8 cellular contexts compared by ENCODE assay signal in the genomic region with DNA sequence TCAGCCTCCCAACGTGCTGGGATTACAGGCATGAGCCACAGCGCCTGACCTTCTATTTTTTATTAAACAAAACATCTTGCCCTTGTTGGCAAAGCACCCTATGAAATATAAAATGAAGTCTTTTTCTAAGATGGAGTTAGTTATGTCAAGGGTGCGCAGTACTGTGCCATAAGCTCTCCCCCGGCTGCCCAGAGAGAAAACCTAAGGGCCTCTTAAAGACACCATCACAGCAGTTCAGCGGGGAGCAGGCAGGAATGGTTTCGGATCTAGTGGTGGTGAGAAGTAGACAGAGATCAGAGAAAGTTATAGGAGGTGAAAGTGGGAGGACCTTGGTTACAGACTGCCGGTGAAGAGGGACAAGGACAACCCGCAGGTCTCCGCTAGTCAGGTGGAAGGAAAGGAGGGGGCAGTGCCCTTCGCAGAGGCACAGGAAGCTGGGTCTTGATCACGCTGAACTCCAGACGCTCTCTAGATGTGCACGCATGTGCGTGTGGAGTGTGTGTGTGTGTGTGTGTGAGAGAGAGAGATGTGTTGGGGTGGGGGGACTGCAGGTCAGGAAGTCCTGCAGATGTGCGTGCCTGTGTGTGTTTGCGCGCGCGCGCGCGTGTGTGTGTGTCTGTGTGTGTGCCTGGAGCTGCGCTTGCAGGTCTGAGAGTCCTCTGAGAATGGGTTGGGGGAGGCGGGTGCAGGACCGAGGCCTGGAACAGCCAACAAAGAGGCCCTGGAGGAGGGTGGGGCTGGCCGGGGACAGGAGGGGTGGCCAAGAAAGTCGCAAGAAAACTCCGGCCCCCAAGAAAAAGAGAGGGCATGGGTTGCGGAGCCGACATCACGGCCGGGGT. TPM values are rescaled to one million over a fixed set of nuclear protein-coding genes. Genes with fewer than 3 reads are reported as not detected.
A peak's percentile ranks its signal among the peaks of the same experiment; 100 is the strongest.
DNase-seq lines count a peak whose midpoint lies in the region; ATAC-seq, FAIRE-seq and TF ChIP-seq lines count a peak whose summit lies in the region.

No MANE protein-coding gene starts in this region.

- TSS peak; percentile 54 for BruUV-seq in HepG2 (replicated peaks; lab: Mats Ljungman, UMichigan)

- POLR2A ChIA-PET in HepG2 (lab: Yijun Ruan, JAX), result interaction anchor here (1.0 to 2.7 kb wide), 6 partner anchors 15 to 197 kb away, joined by 3 to 23 read pairs (median 4); a partner anchor contains a TSS

- no peak for FAIRE-seq in bronchial epithelial cell (lab: Jason Lieb, UNC)
- FAIRE-seq in HepG2 (lab: Jason Lieb, UNC), result peak; percentile 86

- H3K27ac ChIP-seq in MM.1S (ENCODE audit: low read length), result no peak overlapping the region
- peak overlapping the region; percentile 86 for H3K27ac ChIP-seq in WERI-Rb-1
- H3K27ac ChIP-seq in HepG2 (ENCODE audit: extremely low read length, insufficient read depth, low read length), result peak overlapping the region; percentile 58

- H3K4me2 ChIP-seq in MM.1S (ENCODE audit: low read depth, low read length) (peak overlapping the region; percentile 51; the same call in 1 of the 2 replicates), HepG2 (ENCODE audit: low read depth, low read length) (peak overlapping the region; percentile 94)

- H3K27me3 ChIP-seq in MM.1S (replicated peaks; ENCODE audit: insufficient read depth, low read length) (no peaks in the 10 kb centered on the region), WERI-Rb-1 (ENCODE audit: insufficient read depth, low read depth, severe bottlenecking) (no peaks in the 10 kb centered on the region), bronchial epithelial cell (ENCODE audit: control insufficient read depth, insufficient read depth, low read length) (no peaks in the 10 kb centered on the region), HepG2 (ENCODE audit: control insufficient read depth in 1 of 2, insufficient read depth in 2 of 2, low read length in 2 of 2) (no peaks in the 10 kb centered on the region)

- peaks cover 2% of the 10 kb centered on the region for H3K4me1 ChIP-seq in MM.1S (ENCODE audit: low read length)
- H3K4me1 ChIP-seq in HepG2 (ENCODE audit: insufficient read depth, low read length), result peaks cover 51% of the 10 kb centered on the region

- TF ChIP-seq CTCF in GM12875 (IDR thresholded peaks at IDR 0.05; ENCODE audit: borderline replicate concordance, insufficient read depth, low read depth, low read length) (no peak), MM.1S (IDR thresholded peaks at IDR 0.05; ENCODE audit: low read length) (no peak), WERI-Rb-1 (IDR thresholded peaks at IDR 0.05; ENCODE audit: low read depth, low read length) (no peak), bronchial epithelial cell (IDR thresholded peaks at IDR 0.05; ENCODE audit: insufficient read depth, low read length, severe bottlenecking) (no peak), HepG2 (CRISPR knock-in tag; IDR thresholded peaks at IDR 0.05) (peak; percentile 28; the same call in 1 of the 2 replicates)

- peak in 1 of 2 experiments; percentile 76; a peak in 3 of 4 replicates for TF ChIP-seq POLR2A in HepG2 (IDR thresholded peaks at IDR 0.05; ENCODE audit: insufficient read depth in 1 of 2, low read depth in 2 of 2, low read length in 2 of 2)

- no peaks in the 10 kb centered on the region for H3K9me2 ChIP-seq in MM.1S (replicated peaks; ENCODE audit: insufficient read depth, low read length)

- no peaks in the 10 kb centered on the region for H4K20me1 ChIP-seq in MM.1S (ENCODE audit: insufficient read depth, low read length)
- peaks cover 9% of the 10 kb centered on the region; the same call in 1 of the 2 replicates for H4K20me1 ChIP-seq in HepG2 (ENCODE audit: insufficient read depth, low read length)

- no peak for TF ChIP-seq RAD21 in HepG2 (CRISPR knock-in tag; IDR thresholded peaks at IDR 0.05)

- H3K9me3 ChIP-seq in MM.1S (replicated peaks; ENCODE audit: insufficient read depth, low read length) (no peaks in the 10 kb centered on the region), WERI-Rb-1 (ENCODE audit: severe bottlenecking) (peaks cover 4% of the 10 kb centered on the region), HepG2 (ENCODE audit: low read length) (no peaks in the 10 kb centered on the region)

- H3F3A ChIP-seq in MM.1S (ENCODE audit: insufficient read depth, low read length), result 0 out of 2 replicates have a peak, but pooled peaks cover 4% of the 10 kb centered on the region

- TF ChIP-seq EP300 in HepG2 (IDR thresholded peaks at IDR 0.05; ENCODE audit: low read depth in 2 of 2, low read length in 2 of 2) (peak in 1 of 2 experiments; percentile 10; a peak in 1 of 4 replicates), HepG2 (CRISPR knock-in tag; IDR thresholded peaks at IDR 0.05; ENCODE audit: borderline replicate concordance) (no peak)

- CTCF ChIA-PET in HepG2 (lab: Yijun Ruan, JAX; ENCODE audit: low intra/inter-chr PET ratio, low total read pairs), result interaction anchor here (1.7 kb wide), 1 partner anchor 197 kb away, joined by 7 read pairs; no protein-coding TSS in a partner anchor

- no peaks in the 10 kb centered on the region for H3K79me2 ChIP-seq in MM.1S (ENCODE audit: low read length)
- H3K79me2 ChIP-seq in HepG2 (ENCODE audit: insufficient read depth, low read length), result peaks cover 9% of the 10 kb centered on the region

- H3K36me3 ChIP-seq in MM.1S (replicated peaks; ENCODE audit: insufficient read depth, low read length) (no peaks in the 10 kb centered on the region), WERI-Rb-1 (peaks cover 10% of the 10 kb centered on the region), bronchial epithelial cell (ENCODE audit: control insufficient read depth, insufficient read depth, low read length) (no peaks in the 10 kb centered on the region), HepG2 (replicated peaks in 1 of 2; ENCODE audit: control insufficient read depth in 1 of 2, insufficient read depth in 2 of 2, low read length in 2 of 2) (peaks cover 0 to 1% of the 10 kb centered on the region in 2 experiments; a peak in 3 of 5 replicates)

- H3K4me3 ChIP-seq in GM12875 (ENCODE audit: low read depth, low read length), result peak overlapping the region; percentile 72
- peak overlapping the region; percentile 37; the same call in 1 of the 2 replicates for H3K4me3 ChIP-seq in MM.1S (ENCODE audit: low read length)
- H3K4me3 ChIP-seq in WERI-Rb-1 (ENCODE audit: low read depth, low read length), result peak overlapping the region; percentile 74
- peak overlapping the region; percentile 55 for H3K4me3 ChIP-seq in bronchial epithelial cell (ENCODE audit: low read depth, low read length)
- H3K4me3 ChIP-seq in HepG2 (replicated peaks in 1 of 3; ENCODE audit: insufficient read depth in 1 of 3, low read depth in 2 of 3, low read length in 3 of 3), result peak overlapping the region; percentile 81 to 86 (median 82)

- DNase-seq in MM.1S, result peak; percentile 68
- DNase-seq in WERI-Rb-1, result peak; percentile 74
- no peak for DNase-seq in bronchial epithelial cell (ENCODE audit: low read depth)
- peak; percentile 57 for DNase-seq in HepG2 (ENCODE audit: low spot score)
- peak; percentile 42 to 47 for DNase-seq in stimulated activated CD4-positive, alpha-beta T cell treated with anti-CD3 and anti-CD28 coated beads, Interleukin-4, amount 100 ng/mL, for 48 hours (ENCODE audit: low read depth in 2 of 2)

- H3K9ac ChIP-seq in MM.1S (ENCODE audit: low read length), result no peak overlapping the region
- H3K9ac ChIP-seq in HepG2 (ENCODE audit: insufficient read depth, low read depth, low read length), result peak overlapping the region; percentile 55

- no peak overlapping the region for H2AFZ ChIP-seq in MM.1S (ENCODE audit: low read length)
- H2AFZ ChIP-seq in HepG2 (ENCODE audit: low read length), result peak overlapping the region; percentile 72

- intact Hi-C loops in HepG2 (cut with micrococcal nuclease; ENCODE audit: unreplicated experiment), result loop anchor here (1.0 to 2.0 kb wide), 4 partner anchors 51 to 197 kb away; a partner anchor contains a TSS

- in situ Hi-C loops in HepG2 (cut with HindIII; ENCODE audit: extremely low pct_ligation_motif_present, low pct_unique_long_range_greater_than_20kb), result no loop called here

- ATAC-seq in HepG2, result peak; percentile 31
- ATAC-seq in HG03378 (IDR thresholded peaks at IDR 0.05; ENCODE audit: unreplicated experiment), result no peak
- ATAC-seq in HG03045 (IDR thresholded peaks at IDR 0.05; ENCODE audit: unreplicated experiment), result no peak

- 3% methylated on average over 32 of the region's 32 CpGs for WGBS in HepG2 (ENCODE audit: low lambda C conversion rate)

RNA-seq across cellular contexts. Expression of a gene that starts 0.7 kb away (rescaled TPM):
- total RNA-seq in bronchial epithelial cell (1.1 and 1.3 TPM in 2 replicates), HepG2 (2016; rRNA removed; fragmentation: Illumina TruSeq; extraction: Trizol) (20.6 and 29.2 TPM in 2 replicates)
- total RNA-seq in HepG2 (2016; cell fraction: cytosol; rRNA removed; fragmentation: Illumina TruSeq; extraction: Trizol; ENCODE audit: low read depth), result 14.7 and 15.6 TPM in 2 replicates
- 18.9 and 30.0 TPM in 2 replicates for total RNA-seq in HepG2 (2016; cell fraction: insoluble cytoplasmic fraction; rRNA removed; fragmentation: Illumina TruSeq; extraction: Trizol)
- total RNA-seq in HepG2 (2016; cell fraction: membrane; rRNA removed; fragmentation: Illumina TruSeq; extraction: Trizol), result 39.9 and 42.8 TPM in 2 replicates
- total RNA-seq in HepG2 (2016; cell fraction: nucleus; rRNA removed; fragmentation: Illumina TruSeq; extraction: Trizol), result 19.8 and 22.0 TPM in 2 replicates
- polyA plus RNA-seq in HepG2 (2011; rRNA removed), result 48.7 and 62.0 TPM in 2 replicates
- 53.5 and 62.3 TPM in 2 replicates for polyA plus RNA-seq in HepG2 (2011; cell fraction: cytosol; rRNA removed)
- 50.7 and 56.5 TPM in 2 replicates for polyA plus RNA-seq in HepG2 (2011; cell fraction: nucleus; rRNA removed)
- polyA plus RNA-seq in HepG2 (2012), result 36.1 and 48.8 TPM in 2 replicates
- 21.8 and 24.0 TPM in 2 replicates for polyA plus RNA-seq in HepG2 (2016; cell fraction: cytosol; fragmentation: Illumina TruSeq; extraction: Trizol; ENCODE audit: low read depth)
- 31.5 and 37.2 TPM in 2 replicates for polyA plus RNA-seq in HepG2 (2016; cell fraction: insoluble cytoplasmic fraction; fragmentation: Illumina TruSeq; extraction: Trizol; ENCODE audit: low read depth)
- polyA plus RNA-seq in HepG2 (2016; cell fraction: membrane; fragmentation: Illumina TruSeq; extraction: Trizol; ENCODE audit: low read depth), result 48.5 and 52.0 TPM in 2 replicates
- polyA plus RNA-seq in HepG2 (2016; cell fraction: nucleus; fragmentation: Illumina TruSeq; extraction: Trizol; ENCODE audit: insufficient read depth, low read depth), result 51.6 and 59.3 TPM in 2 replicates
- 1.7 and 102 TPM in 2 replicates for polyA minus RNA-seq in HepG2 (2011; rRNA and poly(A)+ RNA removed; ENCODE audit: low replicate concordance)
- 14.7 and 19.2 TPM in 2 replicates for polyA minus RNA-seq in HepG2 (2011; cell fraction: cytosol; rRNA and poly(A)+ RNA removed)
- polyA minus RNA-seq in HepG2 (2011; cell fraction: nucleus; rRNA and poly(A)+ RNA removed), result 16.0 and 25.4 TPM in 2 replicates

RNA-seq across cellular contexts. Expression of a gene that starts 24.5 kb away (rescaled TPM):
- not detected in 2 replicates for total RNA-seq in bronchial epithelial cell
- not detected in 2 replicates for total RNA-seq in HepG2 (2016; rRNA removed; fragmentation: Illumina TruSeq; extraction: Trizol)
- not detected in 2 replicates for total RNA-seq in HepG2 (2016; cell fraction: cytosol; rRNA removed; fragmentation: Illumina TruSeq; extraction: Trizol; ENCODE audit: low read depth)
- not detected in 2 replicates for total RNA-seq in HepG2 (2016; cell fraction: insoluble cytoplasmic fraction; rRNA removed; fragmentation: Illumina TruSeq; extraction: Trizol)
- not detected in 2 replicates for total RNA-seq in HepG2 (2016; cell fraction: membrane; rRNA removed; fragmentation: Illumina TruSeq; extraction: Trizol)
- total RNA-seq in HepG2 (2016; cell fraction: nucleus; rRNA removed; fragmentation: Illumina TruSeq; extraction: Trizol), result not detected in 2 replicates
- not detected in 2 replicates for polyA plus RNA-seq in HepG2 (2011; rRNA removed)
- polyA plus RNA-seq in HepG2 (2011; cell fraction: cytosol; rRNA removed), result not detected in 2 replicates
- not detected in 2 replicates for polyA plus RNA-seq in HepG2 (2011; cell fraction: nucleus; rRNA removed)
- polyA plus RNA-seq in HepG2 (2012), result not detected in 2 replicates
- polyA plus RNA-seq in HepG2 (2016; cell fraction: cytosol; fragmentation: Illumina TruSeq; extraction: Trizol; ENCODE audit: low read depth), result not detected in 2 replicates
- not detected in 2 replicates for polyA plus RNA-seq in HepG2 (2016; cell fraction: insoluble cytoplasmic fraction; fragmentation: Illumina TruSeq; extraction: Trizol; ENCODE audit: low read depth)
- polyA plus RNA-seq in HepG2 (2016; cell fraction: membrane; fragmentation: Illumina TruSeq; extraction: Trizol; ENCODE audit: low read depth), result not detected in 2 replicates
- not detected in 2 replicates for polyA plus RNA-seq in HepG2 (2016; cell fraction: nucleus; fragmentation: Illumina TruSeq; extraction: Trizol; ENCODE audit: insufficient read depth, low read depth)
- not detected in 2 replicates for polyA minus RNA-seq in HepG2 (2011; rRNA and poly(A)+ RNA removed; ENCODE audit: low replicate concordance)
- polyA minus RNA-seq in HepG2 (2011; cell fraction: cytosol; rRNA and poly(A)+ RNA removed), result not detected in 2 replicates
- not detected in 2 replicates for polyA minus RNA-seq in HepG2 (2011; cell fraction: nucleus; rRNA and poly(A)+ RNA removed)

RNA-seq across cellular contexts. Expression of a gene that starts 37.5 kb away (rescaled TPM):
- total RNA-seq in bronchial epithelial cell, result 0.26 and 0.38 TPM in 2 replicates
- total RNA-seq in HepG2 (2016; rRNA removed; fragmentation: Illumina TruSeq; extraction: Trizol), result 1.7 and 1.9 TPM in 2 replicates
- 0.30 TPM in 1 of 2 replicates, not detected in the other for total RNA-seq in HepG2 (2016; cell fraction: cytosol; rRNA removed; fragmentation: Illumina TruSeq; extraction: Trizol; ENCODE audit: low read depth)
- total RNA-seq in HepG2 (2016; cell fraction: insoluble cytoplasmic fraction; rRNA removed; fragmentation: Illumina TruSeq; extraction: Trizol), result 2.0 TPM in 2 replicates
- 0.77 and 0.93 TPM in 2 replicates for total RNA-seq in HepG2 (2016; cell fraction: membrane; rRNA removed; fragmentation: Illumina TruSeq; extraction: Trizol)
- 1.3 and 1.6 TPM in 2 replicates for total RNA-seq in HepG2 (2016; cell fraction: nucleus; rRNA removed; fragmentation: Illumina TruSeq; extraction: Trizol)
- 2.9 and 3.0 TPM in 2 replicates for polyA plus RNA-seq in HepG2 (2011; rRNA removed)
- polyA plus RNA-seq in HepG2 (2011; cell fraction: cytosol; rRNA removed), result 2.0 and 3.6 TPM in 2 replicates
- 3.5 and 4.0 TPM in 2 replicates for polyA plus RNA-seq in HepG2 (2011; cell fraction: nucleus; rRNA removed)
- 2.3 and 2.4 TPM in 2 replicates for polyA plus RNA-seq in HepG2 (2012)
- polyA plus RNA-seq in HepG2 (2016; cell fraction: cytosol; fragmentation: Illumina TruSeq; extraction: Trizol; ENCODE audit: low read depth), result 0.19 TPM in 1 of 2 replicates, not detected in the other
- polyA plus RNA-seq in HepG2 (2016; cell fraction: insoluble cytoplasmic fraction; fragmentation: Illumina TruSeq; extraction: Trizol; ENCODE audit: low read depth), result 1.5 and 2.0 TPM in 2 replicates
- 0.64 and 0.72 TPM in 2 replicates for polyA plus RNA-seq in HepG2 (2016; cell fraction: membrane; fragmentation: Illumina TruSeq; extraction: Trizol; ENCODE audit: low read depth)
- polyA plus RNA-seq in HepG2 (2016; cell fraction: nucleus; fragmentation: Illumina TruSeq; extraction: Trizol; ENCODE audit: insufficient read depth, low read depth), result 2.1 TPM in 2 replicates
- 2.2 and 5.1 TPM in 2 replicates for polyA minus RNA-seq in HepG2 (2011; rRNA and poly(A)+ RNA removed; ENCODE audit: low replicate concordance)
- 2.7 and 3.4 TPM in 2 replicates for polyA minus RNA-seq in HepG2 (2011; cell fraction: cytosol; rRNA and poly(A)+ RNA removed)
- 3.2 and 6.3 TPM in 2 replicates for polyA minus RNA-seq in HepG2 (2011; cell fraction: nucleus; rRNA and poly(A)+ RNA removed)

RNA-seq across cellular contexts. Expression of a gene that starts 51.4 kb away (rescaled TPM):
- total RNA-seq in bronchial epithelial cell (17.7 and 22.6 TPM in 2 replicates), HepG2 (2016; rRNA removed; fragmentation: Illumina TruSeq; extraction: Trizol) (83.0 and 120 TPM in 2 replicates)
- total RNA-seq in HepG2 (2016; cell fraction: cytosol; rRNA removed; fragmentation: Illumina TruSeq; extraction: Trizol; ENCODE audit: low read depth), result 262 and 384 TPM in 2 replicates
- 80.2 and 129 TPM in 2 replicates for total RNA-seq in HepG2 (2016; cell fraction: insoluble cytoplasmic fraction; rRNA removed; fragmentation: Illumina TruSeq; extraction: Trizol)
- 165 and 224 TPM in 2 replicates for total RNA-seq in HepG2 (2016; cell fraction: membrane; rRNA removed; fragmentation: Illumina TruSeq; extraction: Trizol)
- total RNA-seq in HepG2 (2016; cell fraction: nucleus; rRNA removed; fragmentation: Illumina TruSeq; extraction: Trizol), result 56.6 and 61.7 TPM in 2 replicates
- 152 and 167 TPM in 2 replicates for polyA plus RNA-seq in HepG2 (2011; rRNA removed)
- 201 and 220 TPM in 2 replicates for polyA plus RNA-seq in HepG2 (2011; cell fraction: cytosol; rRNA removed)
- 45.6 and 74.1 TPM in 2 replicates for polyA plus RNA-seq in HepG2 (2011; cell fraction: nucleus; rRNA removed)
- polyA plus RNA-seq in HepG2 (2012), result 78.5 and 108 TPM in 2 replicates
- 345 and 456 TPM in 2 replicates for polyA plus RNA-seq in HepG2 (2016; cell fraction: cytosol; fragmentation: Illumina TruSeq; extraction: Trizol; ENCODE audit: low read depth)
- polyA plus RNA-seq in HepG2 (2016; cell fraction: insoluble cytoplasmic fraction; fragmentation: Illumina TruSeq; extraction: Trizol; ENCODE audit: low read depth), result 86.2 and 89.6 TPM in 2 replicates
- polyA plus RNA-seq in HepG2 (2016; cell fraction: membrane; fragmentation: Illumina TruSeq; extraction: Trizol; ENCODE audit: low read depth), result 169 and 229 TPM in 2 replicates
- 90.2 and 116 TPM in 2 replicates for polyA plus RNA-seq in HepG2 (2016; cell fraction: nucleus; fragmentation: Illumina TruSeq; extraction: Trizol; ENCODE audit: insufficient read depth, low read depth)
- polyA minus RNA-seq in HepG2 (2011; rRNA and poly(A)+ RNA removed; ENCODE audit: low replicate concordance), result 41.9 and 49.9 TPM in 2 replicates
- 32.4 and 34.8 TPM in 2 replicates for polyA minus RNA-seq in HepG2 (2011; cell fraction: cytosol; rRNA and poly(A)+ RNA removed)
- polyA minus RNA-seq in HepG2 (2011; cell fraction: nucleus; rRNA and poly(A)+ RNA removed), result 23.4 and 35.9 TPM in 2 replicates

RNA-seq across cellular contexts. Expression of a gene that starts 53.8 kb away (rescaled TPM):
- total RNA-seq in bronchial epithelial cell (8.7 and 12.8 TPM in 2 replicates), HepG2 (2016; rRNA removed; fragmentation: Illumina TruSeq; extraction: Trizol) (18.7 and 19.0 TPM in 2 replicates)
- total RNA-seq in HepG2 (2016; cell fraction: cytosol; rRNA removed; fragmentation: Illumina TruSeq; extraction: Trizol; ENCODE audit: low read depth), result 6.7 and 7.1 TPM in 2 replicates
- total RNA-seq in HepG2 (2016; cell fraction: insoluble cytoplasmic fraction; rRNA removed; fragmentation: Illumina TruSeq; extraction: Trizol), result 18.5 and 19.5 TPM in 2 replicates
- 12.7 and 13.2 TPM in 2 replicates for total RNA-seq in HepG2 (2016; cell fraction: membrane; rRNA removed; fragmentation: Illumina TruSeq; extraction: Trizol)
- 24.4 and 27.5 TPM in 2 replicates for total RNA-seq in HepG2 (2016; cell fraction: nucleus; rRNA removed; fragmentation: Illumina TruSeq; extraction: Trizol)
- 21.0 and 30.8 TPM in 2 replicates for polyA plus RNA-seq in HepG2 (2011; rRNA removed)
- 10.3 and 11.7 TPM in 2 replicates for polyA plus RNA-seq in HepG2 (2011; cell fraction: cytosol; rRNA removed)
- polyA plus RNA-seq in HepG2 (2011; cell fraction: nucleus; rRNA removed), result 74.0 and 103 TPM in 2 replicates
- polyA plus RNA-seq in HepG2 (2012), result 12.9 and 15.4 TPM in 2 replicates
- 3.7 and 4.7 TPM in 2 replicates for polyA plus RNA-seq in HepG2 (2016; cell fraction: cytosol; fragmentation: Illumina TruSeq; extraction: Trizol; ENCODE audit: low read depth)
- polyA plus RNA-seq in HepG2 (2016; cell fraction: insoluble cytoplasmic fraction; fragmentation: Illumina TruSeq; extraction: Trizol; ENCODE audit: low read depth), result 15.5 and 18.0 TPM in 2 replicates
- polyA plus RNA-seq in HepG2 (2016; cell fraction: membrane; fragmentation: Illumina TruSeq; extraction: Trizol; ENCODE audit: low read depth), result 7.7 and 9.3 TPM in 2 replicates
- polyA plus RNA-seq in HepG2 (2016; cell fraction: nucleus; fragmentation: Illumina TruSeq; extraction: Trizol; ENCODE audit: insufficient read depth, low read depth), result 34.2 and 36.3 TPM in 2 replicates
- polyA minus RNA-seq in HepG2 (2011; rRNA and poly(A)+ RNA removed; ENCODE audit: low replicate concordance), result 27.6 and 35.2 TPM in 2 replicates
- 6.0 and 6.2 TPM in 2 replicates for polyA minus RNA-seq in HepG2 (2011; cell fraction: cytosol; rRNA and poly(A)+ RNA removed)
- 23.8 and 26.7 TPM in 2 replicates for polyA minus RNA-seq in HepG2 (2011; cell fraction: nucleus; rRNA and poly(A)+ RNA removed)
